In genomic region chr15:34855893-34856292, GRCh38 we compare ENCODE assay signal across 12 cellular contexts.
DNase-seq lines count a peak whose midpoint lies in the region; ATAC-seq and TF ChIP-seq lines count a peak whose summit lies in the region.
"Had no signal": no experiment of that assay in that cellular context is flagged by ENCODE, and none has a peak within 500 bp of the region (broad histone marks: within the 10 kb centered on the region; RNA-seq: fewer than 3 reads in every experiment).

No MANE protein-coding gene starts in this region.

- intact Hi-C loops in psoas muscle (cut with DNase I), result no loop called here

- TF ChIP-seq EP300 in SK-N-SH (IDR thresholded peaks at IDR 0.05; ENCODE audit: borderline replicate concordance in 1 of 2, low read depth in 1 of 2, low read length in 1 of 2), result no peak

- no peak for TF ChIP-seq RAD21 in SK-N-SH (IDR thresholded peaks at IDR 0.05; ENCODE audit: low read length)

- peak overlapping the region; percentile 39; the same call in 1 of the 2 replicates for H3K4me2 ChIP-seq in SK-N-SH

- DNase-seq in GM03348 (ENCODE audit: low spot score) (peak; percentile 16), SK-N-SH (no peak), fibroblast of gingiva (ENCODE audit: low read depth) (peak; percentile 49), psoas muscle (no peak), NCI-H1694 (lab: John Stamatoyannopoulos, UW) (no peak), GM13976 (ENCODE audit: low spot score) (no peak)
- no peak for DNase-seq in activated effector memory CD4-positive, alpha-beta T cell treated with anti-CD3 and anti-CD28 coated beads, Interleukin-2, amount 50 U/mL, for 16 hours
- DNase-seq: SHP77 treated with DMSO at 0.1 percent for 48 hours had no signal

- ATAC-seq in psoas muscle (peak; percentile 77 to 81 (median 78)), GM18511 (IDR thresholded peaks at IDR 0.05; ENCODE audit: unreplicated experiment) (no peak)
- ATAC-seq: activated T-helper 17 cell treated with anti-CD3 and anti-CD28 coated beads, Interleukin-2, amount 50 U/mL, for 72 hours; WTC11 had no signal

- no peaks in the 10 kb centered on the region for H3K27me3 ChIP-seq in SK-N-SH (ENCODE audit: insufficient read depth)
- H3K27me3 ChIP-seq in psoas muscle (ENCODE audit: insufficient read depth in 3 of 3, low read length in 2 of 3), result no peaks in the 10 kb centered on the region

- TF ChIP-seq CTCF in SK-N-SH (IDR thresholded peaks at IDR 0.05) (no peak), psoas muscle (IDR thresholded peaks at IDR 0.05) (no peak), GM13976 (IDR thresholded peaks at IDR 0.05; ENCODE audit: borderline replicate concordance, control extremely low read depth, extremely low read depth, insufficient read depth, missing control alignments) (no peak)

- H3K27ac ChIP-seq in SK-N-SH (ENCODE audit: low read depth in 2 of 2, low read length in 1 of 2) (peak overlapping the region; percentile 11 to 69), psoas muscle (no peak overlapping the region)

- H4K20me1 ChIP-seq in SK-N-SH (ENCODE audit: insufficient read depth), result 0 out of 2 replicates have a peak, but pooled peaks cover 7% of the 10 kb centered on the region

- no peak overlapping the region for H2AFZ ChIP-seq in SK-N-SH (ENCODE audit: low read depth)

- CTCF ChIA-PET in SK-N-SH (lab: Yijun Ruan, JAX), result no interaction called here

- H3K9me3 ChIP-seq in SK-N-SH (no peaks in the 10 kb centered on the region), psoas muscle (no peaks in the 10 kb centered on the region)

- POLR2A ChIA-PET in SK-N-SH (lab: Yijun Ruan, JAX), result no interaction called here

- H3K9me2 ChIP-seq in SK-N-SH, result no peaks in the 10 kb centered on the region

- H3F3A ChIP-seq in SK-N-SH (replicated peaks; ENCODE audit: insufficient read depth), result peaks cover 30% of the 10 kb centered on the region

- in situ Hi-C loops in GM13976 (cut with MboI; ENCODE audit: low sequenced_read_pairs, unreplicated experiment), result no loop called here

- H3K4me1 ChIP-seq in SK-N-SH (ENCODE audit: control insufficient read depth in 1 of 2, insufficient read depth in 2 of 2, low read depth in 1 of 2, low read length in 1 of 2) (peaks cover 8 to 22% of the 10 kb centered on the region in 2 experiments), psoas muscle (peaks cover 7% of the 10 kb centered on the region)

- H3K36me3 ChIP-seq in SK-N-SH (replicated peaks in 1 of 2; ENCODE audit: control insufficient read depth in 1 of 2, insufficient read depth in 2 of 2, low read length in 1 of 2) (peaks cover 45 to 55% of the 10 kb centered on the region in 2 experiments), psoas muscle (ENCODE audit: insufficient read depth in 1 of 2, low read depth in 1 of 2) (peaks cover 6 to 47% of the 10 kb centered on the region in 2 donors)

- H3K4me3 ChIP-seq in SK-N-SH (ENCODE audit: low read depth in 2 of 2, low read length in 1 of 2), result no peak overlapping the region; a peak in 1 of 4 replicates
- no peak overlapping the region for H3K4me3 ChIP-seq in psoas muscle
- H3K4me3 ChIP-seq: skin epidermis had no signal

- no peak overlapping the region for H3K9ac ChIP-seq in SK-N-SH

- H3K79me2 ChIP-seq in SK-N-SH (ENCODE audit: insufficient read depth), result no peaks in the 10 kb centered on the region

TF ChIP-seq in SK-N-SH, 30 proteins besides CTCF, POLR2A, EP300 and RAD21:
- TF ChIP-seq FOSL2 (IDR thresholded peaks at IDR 0.05; ENCODE audit: borderline replicate concordance, low read depth) (peak; percentile 45; the same call in 1 of the 2 replicates), TCF12 (IDR thresholded peaks at IDR 0.05) (no peak), EZH2phosphoT487 (IDR thresholded peaks at IDR 0.05; ENCODE audit: borderline replicate concordance, low read depth) (no peak), NRF1 (IDR thresholded peaks at IDR 0.05; ENCODE audit: low read depth, low read length) (no peak), POLR2AphosphoS5 (IDR thresholded peaks at IDR 0.05; ENCODE audit: low read depth, low read length) (no peak), YY1 (IDR thresholded peaks at IDR 0.05; ENCODE audit: low read depth) (no peak), PBX3 (IDR thresholded peaks at IDR 0.05) (peak; percentile 49; the same call in 1 of the 2 replicates), MAX (IDR thresholded peaks at IDR 0.05; ENCODE audit: low read depth) (no peak), SMC3 (IDR thresholded peaks at IDR 0.05; ENCODE audit: low read depth, low read length) (no peak), GABPA (IDR thresholded peaks at IDR 0.05; ENCODE audit: low read depth) (no peak), GATA2 (CRISPR knock-in tag; IDR thresholded peaks at IDR 0.05) (no peak), RXRA (IDR thresholded peaks at IDR 0.05; ENCODE audit: borderline replicate concordance, low read depth) (no peak), JUND (IDR thresholded peaks at IDR 0.05) (0 out of 2 replicates have a peak, but pooled peaks have one; percentile 19)

Comparison
In these comparisons a context has a peak if more than half of its experiments do, and no peak if none do; other contexts are left out.
1. DNase-seq: peak in GM03348 (single experiment) and fibroblast of gingiva (single experiment); none in SK-N-SH (single experiment), psoas muscle (0 of 2), NCI-H1694 (single experiment), GM13976 (single experiment) and activated effector memory CD4-positive, alpha-beta T cell treated with anti-CD3 and anti-CD28 coated beads, Interleukin-2, amount 50 U/mL, for 16 hours (single experiment).